Comparison of ENCODE assay signal across 8 cellular contexts in the genomic region with DNA sequence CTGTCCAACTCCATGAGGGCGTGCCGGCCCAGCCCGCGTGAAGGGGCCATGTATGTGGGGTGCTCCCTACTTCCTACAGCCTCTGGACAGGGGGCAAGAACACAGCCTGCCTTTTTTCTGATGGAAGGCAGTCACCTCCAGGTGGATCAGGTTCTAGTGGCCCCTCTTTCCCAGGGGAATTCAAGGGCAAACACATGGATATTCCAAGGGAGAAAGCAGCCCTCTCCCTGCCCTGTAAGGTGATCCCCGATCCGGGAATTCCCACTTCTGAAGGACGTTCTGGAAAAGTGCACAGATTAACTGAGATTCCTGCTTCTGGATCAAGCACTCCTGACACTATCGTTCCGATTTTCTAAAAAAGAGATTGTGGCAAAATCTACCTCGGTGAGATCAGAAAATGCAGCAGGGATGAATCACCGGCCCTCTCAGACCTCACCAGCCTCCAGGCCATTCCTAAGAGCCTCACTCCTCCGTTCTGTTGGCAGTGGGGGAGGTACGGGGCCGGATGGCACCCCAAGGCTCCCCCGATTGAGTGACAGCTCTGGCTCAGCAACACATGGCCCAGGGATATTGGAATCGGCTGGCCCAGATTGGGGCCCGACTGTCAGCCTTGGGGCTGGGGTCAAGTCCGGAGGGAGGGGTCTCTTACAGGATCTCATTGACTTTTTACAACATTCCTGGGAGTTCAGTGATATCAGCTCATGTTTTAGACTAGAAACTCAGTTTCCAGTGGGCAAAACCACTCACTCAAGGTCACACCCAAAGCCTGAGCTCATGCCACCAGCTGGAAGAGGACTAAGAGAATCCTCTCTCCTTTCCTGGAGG. TPM values are rescaled to one million over a fixed set of nuclear protein-coding genes. Genes with fewer than 3 reads are reported as not detected.
DNase-seq lines count a peak whose midpoint lies in the region; ATAC-seq and TF ChIP-seq lines count a peak whose summit lies in the region.

No MANE protein-coding gene starts in this region.

- peaks cover 28% of the 10 kb centered on the region for H3K4me1 ChIP-seq in vagina

- no peaks in the 10 kb centered on the region for H3K36me3 ChIP-seq in vagina

- H3K27ac Mint-ChIP-seq in activated naive CD4-positive, alpha-beta T cell treated with anti-CD3 and anti-CD28 coated beads, Interleukin-2, amount 50 U/mL, for 24 hours: no peak overlapping the region
- peak overlapping the region in 2 of 5 experiments; percentile 27 to 58 for H3K27ac Mint-ChIP-seq in brain

- peaks cover 4% of the 10 kb centered on the region for H3K4me1 Mint-ChIP-seq in activated naive CD4-positive, alpha-beta T cell treated with anti-CD3 and anti-CD28 coated beads, Interleukin-2, amount 50 U/mL, for 24 hours
- H3K4me1 Mint-ChIP-seq in brain: peaks cover 21% of the 10 kb centered on the region

- TF ChIP-seq POLR2A in vagina (IDR thresholded peaks at IDR 0.05): no peak

- H3K9me3 ChIP-seq in vagina: no peaks in the 10 kb centered on the region

- ATAC-seq in left colon (peak; percentile 8), GM19035 (IDR thresholded peaks at IDR 0.05; ENCODE audit: unreplicated experiment) (no peak)

- intact Hi-C loops in left colon (cut with DNase I, micrococcal nuclease): no loop called here
- intact Hi-C loops in vagina (cut with DNase I): loop anchor here (2.0 kb wide), 1 partner anchor 35 kb away; a partner anchor contains a TSS

- peak overlapping the region; percentile 33 for H3K4me3 Mint-ChIP-seq in activated naive CD4-positive, alpha-beta T cell treated with anti-CD3 and anti-CD28 coated beads, Interleukin-2, amount 50 U/mL, for 24 hours
- peak overlapping the region in 3 of 5 experiments; percentile 65 to 68 (median 66) for H3K4me3 Mint-ChIP-seq in brain

- H3K27ac ChIP-seq in vagina: peak overlapping the region; percentile 76

- TF ChIP-seq CTCF in brain (conservative IDR thresholded peaks at IDR 0.05) (no peak), vagina (IDR thresholded peaks at IDR 0.05) (no peak)

- H3K9me3 Mint-ChIP-seq in activated naive CD4-positive, alpha-beta T cell treated with anti-CD3 and anti-CD28 coated beads, Interleukin-2, amount 50 U/mL, for 24 hours: no peaks in the 10 kb centered on the region
- no peaks in the 10 kb centered on the region for H3K9me3 Mint-ChIP-seq in brain

- H3K27me3 ChIP-seq in vagina: no peaks in the 10 kb centered on the region

- DNase-seq in activated naive CD4-positive, alpha-beta T cell treated with anti-CD3 and anti-CD28 coated beads, Interleukin-2, amount 50 U/mL, for 16 hours: no peak
- DNase-seq in left colon (no peak), vagina (ENCODE audit: extremely low spot score in 2 of 2) (no peak), NCI-H128 (lab: John Stamatoyannopoulos, UW; ENCODE audit: unreplicated experiment) (no peak), DMS 273 treated with DMSO at 0.1 percent for 48 hours (lab: John Stamatoyannopoulos, UW) (no peak)

- H3K36me3 Mint-ChIP-seq in activated naive CD4-positive, alpha-beta T cell treated with anti-CD3 and anti-CD28 coated beads, Interleukin-2, amount 50 U/mL, for 24 hours: no peaks in the 10 kb centered on the region
- H3K36me3 Mint-ChIP-seq in brain: peaks cover 15% of the 10 kb centered on the region

- H3K4me3 ChIP-seq in vagina: peak overlapping the region; percentile 44 to 61

- no peaks in the 10 kb centered on the region for H3K27me3 Mint-ChIP-seq in activated naive CD4-positive, alpha-beta T cell treated with anti-CD3 and anti-CD28 coated beads, Interleukin-2, amount 50 U/mL, for 24 hours
- H3K27me3 Mint-ChIP-seq in brain: peaks cover 3% of the 10 kb centered on the region

RNA-seq across cellular contexts. Expression of a gene that starts 12.3 kb away (rescaled TPM):
- 38.2 TPM for polyA plus RNA-seq in brain (ENCODE audit: insufficient read depth, low read depth, low replicate concordance)
- under 1 TPM; 0.75 to 0.79 TPM for total RNA-seq in left colon
- 4.7 TPM for total RNA-seq in vagina

RNA-seq across cellular contexts. Expression of a gene that starts 13.1 kb away (rescaled TPM):
- 7.4 TPM for polyA plus RNA-seq in brain (ENCODE audit: insufficient read depth, low read depth, low replicate concordance)
- total RNA-seq in left colon (10 to 100 TPM; 16.9 to 27.2 TPM), vagina (14.5 TPM)

RNA-seq across cellular contexts. Expression of a gene that starts 35.3 kb away (rescaled TPM):
- polyA plus RNA-seq in brain (ENCODE audit: insufficient read depth, low read depth, low replicate concordance): 58.3 TPM
- total RNA-seq in left colon: 10 to 100 TPM; 66.9 to 83.3 TPM
- total RNA-seq in vagina: 42.5 TPM

RNA-seq across cellular contexts. Expression of a gene that starts 40.5 kb away (rescaled TPM):
- 23.0 TPM for polyA plus RNA-seq in brain (ENCODE audit: insufficient read depth, low read depth, low replicate concordance)
- total RNA-seq in left colon (10 to 100 TPM; 12.2 to 15.0 TPM), vagina (10.6 TPM)

RNA-seq across cellular contexts. Expression of a gene that starts 49.2 kb away (rescaled TPM):
- polyA plus RNA-seq in brain (ENCODE audit: insufficient read depth, low read depth, low replicate concordance): 6.4 TPM
- total RNA-seq in left colon (10 to 100 TPM; 12.9 to 21.0 TPM), vagina (27.0 TPM)
